ENCODE assay signal across 15 cellular contexts in genomic region chr12:94677778-94678177, GRCh38. TPM values are rescaled to one million over a fixed set of nuclear protein-coding genes. Genes with fewer than 3 reads are reported as not detected.
A peak's percentile ranks its signal among the peaks of the same experiment; 100 is the strongest.
DNase-seq lines count a peak whose midpoint lies in the region; ATAC-seq, FAIRE-seq and TF ChIP-seq lines count a peak whose summit lies in the region.
"Had no signal": no experiment of that assay in that cellular context is flagged by ENCODE, and none has a peak within 500 bp of the region (broad histone marks: within the 10 kb centered on the region; RNA-seq: fewer than 3 reads in every experiment).

No MANE protein-coding gene starts in this region.

- H3K9ac ChIP-seq in endodermal cell (ENCODE audit: extremely low read depth, low read length, poor library complexity, severe bottlenecking), result no peak overlapping the region
- H3K9ac ChIP-seq in smooth muscle cell (ENCODE audit: low read depth), result no peak overlapping the region

- no peak for DNase-seq in GM18507 (ENCODE audit: extremely low spot score, insufficient read length, low read depth)
- DNase-seq in endodermal cell, result peak; percentile 15
- DNase-seq in smooth muscle cell (lab: John Stamatoyannopoulos, UW; ENCODE audit: unreplicated experiment), result no peak
- DNase-seq in hippocampal formation (lab: John Stamatoyannopoulos, UW), result no peak
- no peak for DNase-seq in NCI-H526 treated with DMSO at 0.1 percent for 48 hours (lab: John Stamatoyannopoulos, UW)
- no peak for DNase-seq in NCI-H2029 (lab: John Stamatoyannopoulos, UW)
- DNase-seq in GM19240 (ENCODE audit: insufficient read length, low spot score), result no peak
- DNase-seq: activated CD4-positive, alpha-beta T cell treated with anti-CD3 and anti-CD28 coated beads for 1 hour; mesendoderm; NCI-H1105 treated with DMSO at 0.1 percent for 48 hours; NCI-H774; psoas muscle; stimulated activated CD4-positive, alpha-beta T cell treated with anti-CD3 and anti-CD28 coated beads, Interleukin-2, amount 100 ng/mL, for 48 hours had no signal

- no peaks in the 10 kb centered on the region for H3K9me3 ChIP-seq in endodermal cell (ENCODE audit: control insufficient read depth, low read length)
- H3K9me3 ChIP-seq in smooth muscle cell (replicated peaks; ENCODE audit: low read depth), result no peaks in the 10 kb centered on the region
- H3K9me3 ChIP-seq: psoas muscle had no signal

- 92% methylated on average over 1 of the region's 1 CpG; no CpG with 5 or more reads in 1 of the 2 experiments for WGBS in endodermal cell (ENCODE audit: insufficient coverage in 1 of 2, insufficient read length in 1 of 2), 2 experiments
- WGBS in smooth muscle cell (ENCODE audit: low lambda C conversion rate), result 74% methylated on average over 1 of the region's 1 CpG

- H2AFZ ChIP-seq in smooth muscle cell (ENCODE audit: low read depth), result no peak overlapping the region

- no peaks in the 10 kb centered on the region for H4K20me1 ChIP-seq in smooth muscle cell (ENCODE audit: low read depth)

- TF ChIP-seq CTCF in endodermal cell (conservative IDR thresholded peaks at IDR 0.05) (no peak), smooth muscle cell (IDR thresholded peaks at IDR 0.05; ENCODE audit: borderline replicate concordance, insufficient read depth, poor library complexity, severe bottlenecking) (no peak)

- H3K4me1 ChIP-seq in endodermal cell (ENCODE audit: control insufficient read depth, insufficient read depth, low read length) (no peaks in the 10 kb centered on the region), smooth muscle cell (ENCODE audit: low read depth) (peaks cover 3% of the 10 kb centered on the region)
- H3K4me1 ChIP-seq: psoas muscle had no signal

- peak; percentile 42 for ATAC-seq in HG02885 (IDR thresholded peaks at IDR 0.05; ENCODE audit: poor library complexity, unreplicated experiment)
- ATAC-seq: psoas muscle had no signal

- no peak overlapping the region for H3K4me2 ChIP-seq in smooth muscle cell

- peak; percentile 70 for FAIRE-seq in GM18507 (lab: Jason Lieb, UNC)

- H3K36me3 Mint-ChIP-seq in endodermal cell (ENCODE audit: low read depth), result no peaks in the 10 kb centered on the region

- H3K4me1 Mint-ChIP-seq in endodermal cell, result peaks cover 2% of the 10 kb centered on the region

- H3K27ac ChIP-seq in endodermal cell (ENCODE audit: low read depth, low read length) (no peak overlapping the region), smooth muscle cell (ENCODE audit: low read depth) (peak overlapping the region; percentile 15)
- H3K27ac ChIP-seq: psoas muscle had no signal

- peaks cover 4% of the 10 kb centered on the region for H3K79me2 ChIP-seq in smooth muscle cell (ENCODE audit: low read depth)

- H3K27me3 ChIP-seq in endodermal cell (ENCODE audit: control insufficient read depth, insufficient read depth, low read length, poor library complexity, severe bottlenecking), result no peaks in the 10 kb centered on the region
- H3K27me3 ChIP-seq in smooth muscle cell (ENCODE audit: low read depth), result no peaks in the 10 kb centered on the region

- no peak overlapping the region for H3K27ac Mint-ChIP-seq in endodermal cell
- H3K27ac Mint-ChIP-seq: activated T-helper 1 cell treated with anti-CD3 and anti-CD28 coated beads, Interleukin-12 subunit alpha, Interleukin-12 subunit beta, Interleukin-2, Interleukin-4 antibody, amounts not matched to agents 30 ng/mL and 10 ng/mL and 1 ng/mL, durations not matched to agents 14 hours and 24 hours and 36 hours had no signal

- no peaks in the 10 kb centered on the region for H3F3A ChIP-seq in smooth muscle cell (ENCODE audit: low read depth)

- no peak overlapping the region for H3K4me3 Mint-ChIP-seq in endodermal cell
- H3K4me3 Mint-ChIP-seq: activated T-helper 1 cell treated with anti-CD3 and anti-CD28 coated beads, Interleukin-12 subunit alpha, Interleukin-12 subunit beta, Interleukin-2, Interleukin-4 antibody, amounts not matched to agents 30 ng/mL and 10 ng/mL and 1 ng/mL, durations not matched to agents 14 hours and 24 hours and 36 hours had no signal

- H3K27me3 Mint-ChIP-seq in endodermal cell (ENCODE audit: insufficient read depth), result no peaks in the 10 kb centered on the region

- H3K9me3 Mint-ChIP-seq in endodermal cell, result peaks cover 6% of the 10 kb centered on the region
- H3K9me3 Mint-ChIP-seq: activated T-helper 1 cell treated with anti-CD3 and anti-CD28 coated beads, Interleukin-12 subunit alpha, Interleukin-12 subunit beta, Interleukin-2, Interleukin-4 antibody, amounts not matched to agents 30 ng/mL and 10 ng/mL and 1 ng/mL, durations not matched to agents 14 hours and 24 hours and 36 hours had no signal

- H3K36me3 ChIP-seq in endodermal cell (ENCODE audit: control insufficient read depth, insufficient read depth, low read length) (no peaks in the 10 kb centered on the region), smooth muscle cell (ENCODE audit: low read depth) (no peaks in the 10 kb centered on the region)

- H3K4me3 ChIP-seq in endodermal cell (ENCODE audit: low read length), result no peak overlapping the region
- H3K4me3 ChIP-seq in smooth muscle cell, result no peak overlapping the region
- H3K4me3 ChIP-seq: psoas muscle had no signal

RNA-seq across cellular contexts. Expression of gene TMCC3, which starts 27.4 kb away (rescaled TPM):
- total RNA-seq in endodermal cell (1 to 10 TPM; 2.5 to 4.2 TPM), smooth muscle cell (10.3 and 11.2 TPM in 2 replicates)
- polyA plus RNA-seq in endodermal cell (2013, experiment 1 of 2), result 2.8 TPM
- 3.2 TPM for polyA plus RNA-seq in endodermal cell (2013, experiment 2 of 2)
- 4.4 and 7.0 TPM in 2 replicates for polyA plus RNA-seq in smooth muscle cell
